Comparison of ENCODE assay signal across 8 cellular contexts in the genomic region with DNA sequence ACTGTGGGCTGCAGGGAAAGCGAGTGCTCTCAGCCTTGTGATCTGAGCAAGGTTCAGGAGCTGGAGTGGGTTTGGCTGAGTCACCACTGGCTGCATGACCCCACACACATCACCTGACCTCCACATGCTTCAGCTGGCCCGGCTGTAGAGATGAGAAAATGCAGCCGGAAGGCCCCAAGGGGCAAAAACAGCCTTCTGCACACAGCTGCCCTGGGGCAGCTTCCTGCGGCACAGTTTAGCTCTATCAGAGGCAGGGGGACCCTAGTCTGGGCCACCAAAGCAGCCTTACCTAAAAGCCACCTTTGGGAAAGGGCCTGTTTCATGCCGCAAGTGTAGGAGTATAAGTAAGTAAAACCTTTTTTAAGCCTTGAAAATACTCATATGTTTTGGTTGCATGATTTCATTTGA.
A peak's percentile ranks its signal among the peaks of the same experiment; 100 is the strongest.
DNase-seq lines count a peak whose midpoint lies in the region; ATAC-seq, FAIRE-seq and TF ChIP-seq lines count a peak whose summit lies in the region.

No MANE protein-coding gene starts in this region.

- H3K9me3 ChIP-seq in endothelial cell of umbilical vein (replicated peaks; ENCODE audit: control insufficient read depth, insufficient read depth, low read length) (no peaks in the 10 kb centered on the region), pancreas (no peaks in the 10 kb centered on the region), neural progenitor cell (ENCODE audit: low read depth) (no peaks in the 10 kb centered on the region)

- peaks cover 12% of the 10 kb centered on the region for H3K9me3 Mint-ChIP-seq in neural progenitor cell
- peaks cover 21% of the 10 kb centered on the region for H3K9me3 Mint-ChIP-seq in activated T-cell treated with anti-CD3 and anti-CD28 coated beads, Interleukin-2, amount 50 U/mL, for 4 hours

- POLR2A ChIA-PET in endothelial cell of umbilical vein (lab: Charles Lee): no interaction called here

- peak; percentile 69 for FAIRE-seq in HTR-8/SVneo (lab: Jason Lieb, UNC)
- peak; percentile 38 for FAIRE-seq in endothelial cell of umbilical vein (lab: Jason Lieb, UNC)
- FAIRE-seq in pancreas (lab: Jason Lieb, UNC): no peak

- H3K9ac ChIP-seq in endothelial cell of umbilical vein (replicated peaks; ENCODE audit: extremely low read depth, insufficient read depth, low read length) (peak overlapping the region; percentile 28), neural progenitor cell (no peak overlapping the region)

- no peaks in the 10 kb centered on the region for H3K9me1 ChIP-seq in endothelial cell of umbilical vein (replicated peaks; ENCODE audit: control insufficient read depth, extremely low read depth, insufficient read depth, low read length)

- peak overlapping the region; percentile 72 for H3K27ac ChIP-seq in endothelial cell of umbilical vein (ENCODE audit: insufficient read depth, low read depth, low read length)
- H3K27ac ChIP-seq in pancreas: peak overlapping the region in 2 of 4 donors; percentile 37 to 44
- H3K27ac ChIP-seq in neural progenitor cell: no peak overlapping the region

- ATAC-seq in GM21619 (IDR thresholded peaks at IDR 0.05; ENCODE audit: unreplicated experiment): peak; percentile 94
- peak in 3 of 4 donors; percentile 49 to 78 (median 76) for ATAC-seq in pancreas
- ATAC-seq in activated T-cell treated with anti-CD3 and anti-CD28 coated beads, Interleukin-2, amount 50 U/mL, for 4 hours: no peak

- H3K27ac Mint-ChIP-seq in neural progenitor cell: no peak overlapping the region

- CTCF ChIA-PET in endothelial cell of umbilical vein (lab: Charles Lee): interaction anchor here (0.8 to 2.0 kb wide), 9 partner anchors 11 to 697 kb away, joined by 3 to 12 read pairs (median 3); no protein-coding TSS in a partner anchor

- no peaks in the 10 kb centered on the region for H3F3A ChIP-seq in neural progenitor cell (ENCODE audit: low read depth)

- no peaks in the 10 kb centered on the region for H3K36me3 ChIP-seq in endothelial cell of umbilical vein (ENCODE audit: control insufficient read depth in 2 of 2, extremely low read depth in 1 of 2, insufficient read depth in 2 of 2, low read length in 2 of 2)
- no peaks in the 10 kb centered on the region for H3K36me3 ChIP-seq in pancreas
- H3K36me3 ChIP-seq in neural progenitor cell: no peaks in the 10 kb centered on the region

- peaks cover 16% of the 10 kb centered on the region for H3K4me1 Mint-ChIP-seq in neural progenitor cell
- H3K4me1 Mint-ChIP-seq in activated T-cell treated with anti-CD3 and anti-CD28 coated beads, Interleukin-2, amount 50 U/mL, for 4 hours (ENCODE audit: low read depth): peaks cover 4% of the 10 kb centered on the region

- intact Hi-C loops in endothelial cell of umbilical vein (cut with micrococcal nuclease): no loop called here
- intact Hi-C loops in pancreas (cut with DNase I): no loop called here

- no peak overlapping the region for H3K4me3 ChIP-seq in GM12865 (ENCODE audit: low read depth, low read length)
- no peak overlapping the region for H3K4me3 ChIP-seq in endothelial cell of umbilical vein (replicated peaks in 1 of 3; ENCODE audit: insufficient read depth in 1 of 3, low read depth in 1 of 3, low read length in 3 of 3)
- no peak overlapping the region for H3K4me3 ChIP-seq in pancreas
- no peak overlapping the region for H3K4me3 ChIP-seq in neural progenitor cell

- no peak overlapping the region for H3K4me3 Mint-ChIP-seq in neural progenitor cell
- no peak overlapping the region for H3K4me3 Mint-ChIP-seq in activated T-cell treated with anti-CD3 and anti-CD28 coated beads, Interleukin-2, amount 50 U/mL, for 4 hours

- peak overlapping the region; percentile 26 for H2AFZ ChIP-seq in endothelial cell of umbilical vein (ENCODE audit: low read depth, low read length)
- no peak overlapping the region for H2AFZ ChIP-seq in neural progenitor cell (replicated peaks)

- H4K20me1 ChIP-seq in endothelial cell of umbilical vein (replicated peaks; ENCODE audit: control insufficient read depth, extremely low read depth, insufficient read depth, low read length): no peaks in the 10 kb centered on the region
- H4K20me1 ChIP-seq in neural progenitor cell (ENCODE audit: low read depth): no peaks in the 10 kb centered on the region

- H3K36me3 Mint-ChIP-seq in neural progenitor cell: no peaks in the 10 kb centered on the region
- no peaks in the 10 kb centered on the region for H3K36me3 Mint-ChIP-seq in activated T-cell treated with anti-CD3 and anti-CD28 coated beads, Interleukin-2, amount 50 U/mL, for 4 hours (ENCODE audit: insufficient read depth)

- no TSS peak for BruUV-seq in endothelial cell of umbilical vein (replicated peaks; lab: Mats Ljungman, UMichigan)

- TF ChIP-seq POLR2A in endothelial cell of umbilical vein (IDR thresholded peaks at IDR 0.05; ENCODE audit: low read depth, low read length): no peak

- WGBS in pancreas, 2 donors: 81 to 83% methylated on average over 5 of the region's 5 CpGs

- H3K27me3 ChIP-seq in endothelial cell of umbilical vein (ENCODE audit: control insufficient read depth in 2 of 2, insufficient read depth in 2 of 2, low read length in 2 of 2): no peaks in the 10 kb centered on the region
- H3K27me3 ChIP-seq in pancreas: no peaks in the 10 kb centered on the region
- H3K27me3 ChIP-seq in neural progenitor cell: no peaks in the 10 kb centered on the region

- no peaks in the 10 kb centered on the region for H3K79me2 ChIP-seq in endothelial cell of umbilical vein (ENCODE audit: control insufficient read depth, insufficient read depth, low read length)
- no peaks in the 10 kb centered on the region for H3K79me2 ChIP-seq in neural progenitor cell (ENCODE audit: low read depth)

- H3K27me3 Mint-ChIP-seq in neural progenitor cell (ENCODE audit: insufficient read depth, low read depth): peaks cover 2% of the 10 kb centered on the region
- H3K27me3 Mint-ChIP-seq in activated T-cell treated with anti-CD3 and anti-CD28 coated beads, Interleukin-2, amount 50 U/mL, for 4 hours (ENCODE audit: low read depth): peaks cover 16% of the 10 kb centered on the region

- H3K4me1 ChIP-seq in endothelial cell of umbilical vein (ENCODE audit: control insufficient read depth, extremely low read depth, insufficient read depth, low read length) (peaks cover 13% of the 10 kb centered on the region), pancreas (no peaks in the 10 kb centered on the region), neural progenitor cell (no peaks in the 10 kb centered on the region)

- no peak for TF ChIP-seq CTCF in GM12865 (IDR thresholded peaks at IDR 0.05; ENCODE audit: insufficient read depth, low read depth, low read length, missing control alignments)
- TF ChIP-seq CTCF in endothelial cell of umbilical vein (IDR thresholded peaks at IDR 0.05; ENCODE audit: extremely low read depth in 1 of 2, insufficient read depth in 1 of 2, low read depth in 1 of 2, low read length in 2 of 2): no peak
- no peak for TF ChIP-seq CTCF in pancreas (IDR thresholded peaks at IDR 0.05)
- no peak for TF ChIP-seq CTCF in neural progenitor cell (IDR thresholded peaks at IDR 0.05)

- dilution Hi-C loops in endothelial cell of umbilical vein (cut with MboI; ENCODE audit: extremely low pct_ligation_motif_present, low sequenced_read_pairs): no loop called here

- H3K4me2 ChIP-seq in endothelial cell of umbilical vein (ENCODE audit: insufficient read depth, low read length) (peak overlapping the region; percentile 19), neural progenitor cell (no peak overlapping the region)

- peak; percentile 70 for DNase-seq in GM12865 (ENCODE audit: low read depth)
- peak; percentile 78 for DNase-seq in HTR-8/SVneo (ENCODE audit: insufficient read length, low spot score)
- DNase-seq in endothelial cell of umbilical vein (ENCODE audit: low read depth, low spot score): peak; percentile 44
- peak in 2 of 6 donors; percentile 49 to 50 for DNase-seq in pancreas
- no peak for DNase-seq in neural progenitor cell (ENCODE audit: low spot score)
- no peak for DNase-seq in activated T-cell treated with anti-CD3 and anti-CD28 coated beads, Interleukin-2, amount 50 U/mL, for 4 hours
- DNase-seq in NCI-H526 (lab: John Stamatoyannopoulos, UW): no peak

TF ChIP-seq in endothelial cell of umbilical vein, 7 proteins besides CTCF, POLR2A, EP300 and RAD21:
- TF ChIP-seq MYC (IDR thresholded peaks at IDR 0.05; ENCODE audit: low read depth, low read length) (no peak), POLR2AphosphoS5 (IDR thresholded peaks at IDR 0.05; ENCODE audit: insufficient read depth, low read depth, low read length) (no peak), GATA2 (IDR thresholded peaks at IDR 0.05; ENCODE audit: insufficient read depth, insufficient read length, low read depth, low read length) (no peak)
- TF ChIP-seq, protein P1, sequence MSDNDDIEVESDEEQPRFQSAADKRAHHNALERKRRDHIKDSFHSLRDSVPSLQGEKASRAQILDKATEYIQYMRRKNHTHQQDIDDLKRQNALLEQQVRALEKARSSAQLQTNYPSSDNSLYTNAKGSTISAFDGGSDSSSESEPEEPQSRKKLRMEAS (IDR thresholded peaks at IDR 0.05; ENCODE audit: insufficient read depth, insufficient read length): no peak
TF ChIP-seq in endothelial cell of umbilical vein: peak in this region for 0.

Comparison
In these comparisons a context has a peak if more than half of its experiments do, and no peak if none do; other contexts are left out.
1. DNase-seq: peak in GM12865 (single experiment), HTR-8/SVneo (single experiment) and endothelial cell of umbilical vein (single experiment); none in neural progenitor cell (single experiment), activated T-cell treated with anti-CD3 and anti-CD28 coated beads, Interleukin-2, amount 50 U/mL, for 4 hours (single experiment) and NCI-H526 (0 of 2).
2. ATAC-seq: peak in GM21619 (single experiment) and pancreas (3 of 4); none in activated T-cell treated with anti-CD3 and anti-CD28 coated beads, Interleukin-2, amount 50 U/mL, for 4 hours (0 of 2).